ENCODE assay signal across 1 cellular context in the genomic region with DNA sequence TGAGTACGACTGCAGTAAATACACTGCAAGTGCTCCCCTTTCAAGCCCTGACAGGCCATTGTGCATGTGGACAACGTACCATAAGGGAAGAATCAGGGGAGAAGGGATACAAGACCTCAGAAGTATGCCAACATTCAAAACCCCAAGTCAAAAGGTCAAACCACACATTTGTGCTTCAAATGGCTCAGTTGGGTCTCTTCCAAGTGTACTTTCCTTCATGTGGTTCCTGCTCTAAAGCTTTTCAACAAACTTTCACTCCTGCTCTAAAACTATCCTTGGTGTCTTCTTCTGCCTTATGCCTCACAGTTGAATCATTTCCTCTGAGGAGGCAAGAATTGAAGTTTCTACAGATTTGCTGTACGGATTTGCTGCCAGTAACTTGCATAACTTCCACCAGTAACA.
A peak's percentile ranks its signal among the peaks of the same experiment; 100 is the strongest.
TF ChIP-seq lines count a peak whose summit lies in the region.

No MANE protein-coding gene starts in this region.

TF ChIP-seq in IMR-90, 13 proteins besides CTCF, POLR2A, EP300 and RAD21:
- TF ChIP-seq RFX5 (IDR thresholded peaks at IDR 0.05; ENCODE audit: low read depth, low read length) (no peak), BHLHE40 (IDR thresholded peaks at IDR 0.05; ENCODE audit: low read depth, low read length) (no peak), CEBPB (IDR thresholded peaks at IDR 0.05; ENCODE audit: low read depth, low read length) (peak; percentile 86), MXI1 (IDR thresholded peaks at IDR 0.05; ENCODE audit: borderline replicate concordance, low read depth, low read length) (no peak), RCOR1 (IDR thresholded peaks at IDR 0.05; ENCODE audit: insufficient replicate concordance, low read length) (no peak), NFE2L2 (IDR thresholded peaks at IDR 0.05; ENCODE audit: low read depth, low read length) (no peak), FOS (IDR thresholded peaks at IDR 0.05; ENCODE audit: low read depth, low read length) (no peak), SMC3 (IDR thresholded peaks at IDR 0.05; ENCODE audit: low read depth, low read length) (no peak), CHD1 (IDR thresholded peaks at IDR 0.05; ENCODE audit: low read depth, low read length) (no peak), MAFK (IDR thresholded peaks at IDR 0.05; ENCODE audit: low read depth, low read length) (peak; percentile 34; the same call in 1 of the 2 replicates), MAZ (IDR thresholded peaks at IDR 0.05; ENCODE audit: borderline replicate concordance, low read depth, low read length) (no peak)
- TF ChIP-seq, protein P1, sequence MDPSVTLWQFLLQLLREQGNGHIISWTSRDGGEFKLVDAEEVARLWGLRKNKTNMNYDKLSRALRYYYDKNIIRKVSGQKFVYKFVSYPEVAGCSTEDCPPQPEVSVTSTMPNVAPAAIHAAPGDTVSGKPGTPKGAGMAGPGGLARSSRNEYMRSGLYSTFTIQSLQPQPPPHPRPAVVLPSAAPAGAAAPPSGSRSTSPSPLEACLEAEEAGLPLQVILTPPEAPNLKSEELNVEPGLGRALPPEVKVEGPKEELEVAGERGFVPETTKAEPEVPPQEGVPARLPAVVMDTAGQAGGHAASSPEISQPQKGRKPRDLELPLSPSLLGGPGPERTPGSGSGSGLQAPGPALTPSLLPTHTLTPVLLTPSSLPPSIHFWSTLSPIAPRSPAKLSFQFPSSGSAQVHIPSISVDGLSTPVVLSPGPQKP (IDR thresholded peaks at IDR 0.05; ENCODE audit: borderline replicate concordance, low read depth, low read length), result no peak
- TF ChIP-seq, protein P2, sequence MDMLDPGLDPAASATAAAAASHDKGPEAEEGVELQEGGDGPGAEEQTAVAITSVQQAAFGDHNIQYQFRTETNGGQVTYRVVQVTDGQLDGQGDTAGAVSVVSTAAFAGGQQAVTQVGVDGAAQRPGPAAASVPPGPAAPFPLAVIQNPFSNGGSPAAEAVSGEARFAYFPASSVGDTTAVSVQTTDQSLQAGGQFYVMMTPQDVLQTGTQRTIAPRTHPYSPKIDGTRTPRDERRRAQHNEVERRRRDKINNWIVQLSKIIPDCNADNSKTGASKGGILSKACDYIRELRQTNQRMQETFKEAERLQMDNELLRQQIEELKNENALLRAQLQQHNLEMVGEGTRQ (IDR thresholded peaks at IDR 0.05; ENCODE audit: low read depth, low read length), result no peak
